ENCODE assay signal across 17 cellular contexts in genomic region chr11:88579466-88579865, GRCh38.
DNase-seq lines count a peak whose midpoint lies in the region; ATAC-seq and TF ChIP-seq lines count a peak whose summit lies in the region.
"Had no signal": no experiment of that assay in that cellular context is flagged by ENCODE, and none has a peak within 500 bp of the region (broad histone marks: within the 10 kb centered on the region; RNA-seq: fewer than 3 reads in every experiment).

No MANE protein-coding gene starts in this region.

- H3K4me2 ChIP-seq in neural progenitor cell (no peak overlapping the region), GM23338 (no peak overlapping the region)
- H3K4me2 ChIP-seq: A549 had no signal

- no peak overlapping the region for H3K4me3 Mint-ChIP-seq in neural progenitor cell
- no peak overlapping the region for H3K4me3 Mint-ChIP-seq in GM23338
- H3K4me3 Mint-ChIP-seq: CD4-positive, alpha-beta T cell had no signal

- no peaks in the 10 kb centered on the region for H3K4me1 Mint-ChIP-seq in neural progenitor cell
- H3K4me1 Mint-ChIP-seq in GM23338 = peaks cover 13% of the 10 kb centered on the region

- TF ChIP-seq POLR2A in erythroblast (IDR thresholded peaks at IDR 0.05; ENCODE audit: low read length) = no peak

- H3K27ac ChIP-seq in neural progenitor cell (no peak overlapping the region), GM23338 (ENCODE audit: low read depth) (no peak overlapping the region)
- H3K27ac ChIP-seq: 22Rv1, A549, C4-2B had no signal

- H3K4me1 ChIP-seq in neural progenitor cell = peaks cover 5% of the 10 kb centered on the region
- H3K4me1 ChIP-seq in GM23338 (ENCODE audit: insufficient read depth) = 0 out of 2 replicates have a peak, but pooled peaks cover 5% of the 10 kb centered on the region
- H3K4me1 ChIP-seq: A549, HAP-1 had no signal

- H3K36me3 Mint-ChIP-seq in neural progenitor cell (no peaks in the 10 kb centered on the region), GM23338 (ENCODE audit: low read depth) (no peaks in the 10 kb centered on the region)

- no peaks in the 10 kb centered on the region for H3K9me3 ChIP-seq in neural progenitor cell (ENCODE audit: low read depth)
- H3K9me3 ChIP-seq: A549, HAP-1 had no signal

- no peak for ATAC-seq in GM23338
- ATAC-seq: A549 had no signal

- H3K79me2 ChIP-seq in neural progenitor cell (ENCODE audit: low read depth) (no peaks in the 10 kb centered on the region), GM23338 (replicated peaks; ENCODE audit: insufficient read depth) (no peaks in the 10 kb centered on the region)

- no peaks in the 10 kb centered on the region for H3K9me2 ChIP-seq in GM23338 (ENCODE audit: insufficient read depth)

- H3K27me3 ChIP-seq in neural progenitor cell = no peaks in the 10 kb centered on the region
- no peaks in the 10 kb centered on the region for H3K27me3 ChIP-seq in GM23338 (ENCODE audit: insufficient read depth)

- DNase-seq in COLO829 (ENCODE audit: low spot score) = peak; percentile 91
- DNase-seq in dermis blood vessel endothelial cell = peak; percentile 29
- DNase-seq in epithelial cell of esophagus (ENCODE audit: low read depth) = peak; percentile 19
- DNase-seq in neural progenitor cell (ENCODE audit: low spot score) = peak; percentile 3
- DNase-seq in erythroblast (lab: John Stamatoyannopoulos, UW) = no peak
- DNase-seq in GM23338 (ENCODE audit: low spot score) = no peak
- no peak for DNase-seq in DMS153 treated with DMSO at 0.1 percent for 48 hours (lab: John Stamatoyannopoulos, UW; ENCODE audit: unreplicated experiment)
- DNase-seq: AML-193; CD4-positive, alpha-beta T cell; DMS153; DMS79 treated with DMSO at 0.1 percent for 48 hours; GF-D8; IMR-90 had no signal

- TF ChIP-seq CTCF in epithelial cell of esophagus (IDR thresholded peaks at IDR 0.05; ENCODE audit: insufficient read depth, low read depth, low read length, missing control alignments) = no peak
- no peak for TF ChIP-seq CTCF in neural progenitor cell (IDR thresholded peaks at IDR 0.05)
- TF ChIP-seq CTCF in GM23338 (conservative IDR thresholded peaks at IDR 0.05; ENCODE audit: low read depth in 2 of 2) = no peak

- H4K20me1 ChIP-seq in neural progenitor cell (ENCODE audit: low read depth) = no peaks in the 10 kb centered on the region
- no peaks in the 10 kb centered on the region for H4K20me1 ChIP-seq in GM23338 (replicated peaks; ENCODE audit: insufficient read depth)

- H3F3A ChIP-seq in neural progenitor cell (ENCODE audit: low read depth) = no peaks in the 10 kb centered on the region
- H3F3A ChIP-seq in GM23338 (replicated peaks; ENCODE audit: low read depth) = no peaks in the 10 kb centered on the region

- no peak overlapping the region for H3K4me3 ChIP-seq in epithelial cell of esophagus (ENCODE audit: low read length)
- H3K4me3 ChIP-seq in neural progenitor cell = no peak overlapping the region
- no peak overlapping the region for H3K4me3 ChIP-seq in GM23338
- H3K4me3 ChIP-seq: A549, HAP-1 had no signal

- H3K9me3 Mint-ChIP-seq in neural progenitor cell (no peaks in the 10 kb centered on the region), GM23338 (no peaks in the 10 kb centered on the region)
- H3K9me3 Mint-ChIP-seq: CD4-positive, alpha-beta T cell had no signal

- H3K36me3 ChIP-seq in neural progenitor cell (no peaks in the 10 kb centered on the region), GM23338 (ENCODE audit: insufficient read depth) (no peaks in the 10 kb centered on the region)
- H3K36me3 ChIP-seq: HAP-1 had no signal

- no peak overlapping the region for H3K27ac Mint-ChIP-seq in neural progenitor cell
- no peak overlapping the region for H3K27ac Mint-ChIP-seq in GM23338
- H3K27ac Mint-ChIP-seq: CD4-positive, alpha-beta T cell had no signal

- no peaks in the 10 kb centered on the region for H3K27me3 Mint-ChIP-seq in neural progenitor cell (ENCODE audit: insufficient read depth, low read depth)
- no peaks in the 10 kb centered on the region for H3K27me3 Mint-ChIP-seq in GM23338 (ENCODE audit: insufficient read depth, low read depth, poor library complexity)

- no peak overlapping the region for H3K9ac ChIP-seq in neural progenitor cell

- H2AFZ ChIP-seq in neural progenitor cell (replicated peaks) (no peak overlapping the region), GM23338 (no peak overlapping the region)

TF ChIP-seq in GM23338, 12 proteins besides CTCF, POLR2A, EP300 and RAD21 (continues in another document):
- TF ChIP-seq STAT1 (IDR thresholded peaks at IDR 0.05; ENCODE audit: unreplicated experiment) = no peak
- TF ChIP-seq ZNF331 (CRISPR knock-in tag; IDR thresholded peaks at IDR 0.05; ENCODE audit: low read depth) = no peak
- TF ChIP-seq ETS1 (IDR thresholded peaks at IDR 0.05) = no peak
- no peak for TF ChIP-seq REST (IDR thresholded peaks at IDR 0.05; ENCODE audit: unreplicated experiment)
- TF ChIP-seq EZH2 (IDR thresholded peaks at IDR 0.05; ENCODE audit: low read depth, unreplicated experiment) = no peak
- TF ChIP-seq ZNF114 (CRISPR knock-in tag; IDR thresholded peaks at IDR 0.05) = no peak

Comparison
In these comparisons a context has a peak if more than half of its experiments do, and no peak if none do; other contexts are left out.
1. DNase-seq: peak in COLO829 (single experiment), dermis blood vessel endothelial cell (single experiment), epithelial cell of esophagus (single experiment) and neural progenitor cell (single experiment); none in erythroblast (0 of 2), GM23338 (single experiment) and DMS153 treated with DMSO at 0.1 percent for 48 hours (single experiment).